1 cellular context compared by ENCODE assay signal in the genomic region with DNA sequence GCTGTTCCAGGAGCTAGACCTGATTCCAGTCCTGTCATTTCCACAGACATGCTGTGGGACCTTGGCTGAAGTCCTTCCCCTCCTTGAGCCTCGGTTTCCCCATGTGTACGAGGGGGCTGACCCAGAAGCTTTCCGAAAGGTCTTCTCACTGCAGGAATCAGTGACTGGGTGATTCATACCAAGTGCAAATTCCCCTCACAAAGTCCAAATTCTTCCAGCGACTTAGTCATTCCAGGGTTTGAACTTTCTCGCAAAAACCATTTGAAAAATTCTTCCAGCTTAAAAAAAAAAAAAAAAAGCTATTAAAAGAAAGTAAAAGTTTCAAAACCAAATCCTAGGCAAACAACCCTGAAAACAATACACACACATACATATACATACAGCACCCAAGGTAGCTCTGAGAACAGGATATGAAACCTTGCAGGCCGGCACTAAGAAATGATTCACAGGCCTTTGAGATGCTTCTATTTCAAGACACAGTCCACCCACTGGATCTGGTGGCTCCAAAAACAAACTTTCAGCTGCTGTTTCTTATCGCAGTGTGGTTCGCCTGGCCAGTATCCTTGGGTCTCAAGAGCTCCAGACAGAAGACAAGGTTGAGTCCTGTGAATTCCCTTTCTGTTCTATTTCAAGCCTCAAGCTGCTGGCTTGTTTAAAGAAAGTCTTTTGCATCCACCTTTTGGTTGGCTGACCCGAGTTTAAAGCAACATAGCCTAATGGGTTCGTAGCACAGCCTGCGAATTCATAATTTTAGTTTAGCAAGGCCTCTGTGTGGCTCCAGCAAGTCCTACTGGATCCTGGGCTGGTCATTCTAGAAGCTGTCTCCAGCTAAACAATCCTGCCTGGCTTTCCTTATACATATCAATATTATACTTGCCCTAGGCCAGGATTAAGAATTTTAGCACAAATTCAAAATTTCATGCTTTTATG.
TF ChIP-seq lines count a peak whose summit lies in the region.

No MANE protein-coding gene starts in this region.

TF ChIP-seq in GM12878, 131 proteins besides CTCF, POLR2A, EP300 and RAD21 (continued from another document and continues in another):
- TF ChIP-seq MEF2B (IDR thresholded peaks at IDR 0.05; ENCODE audit: partially characterized antibody, poor library complexity, severe bottlenecking) = peak; percentile 98
- TF ChIP-seq NR2C1 (IDR thresholded peaks at IDR 0.05) = no peak
- TF ChIP-seq, protein P1, sequence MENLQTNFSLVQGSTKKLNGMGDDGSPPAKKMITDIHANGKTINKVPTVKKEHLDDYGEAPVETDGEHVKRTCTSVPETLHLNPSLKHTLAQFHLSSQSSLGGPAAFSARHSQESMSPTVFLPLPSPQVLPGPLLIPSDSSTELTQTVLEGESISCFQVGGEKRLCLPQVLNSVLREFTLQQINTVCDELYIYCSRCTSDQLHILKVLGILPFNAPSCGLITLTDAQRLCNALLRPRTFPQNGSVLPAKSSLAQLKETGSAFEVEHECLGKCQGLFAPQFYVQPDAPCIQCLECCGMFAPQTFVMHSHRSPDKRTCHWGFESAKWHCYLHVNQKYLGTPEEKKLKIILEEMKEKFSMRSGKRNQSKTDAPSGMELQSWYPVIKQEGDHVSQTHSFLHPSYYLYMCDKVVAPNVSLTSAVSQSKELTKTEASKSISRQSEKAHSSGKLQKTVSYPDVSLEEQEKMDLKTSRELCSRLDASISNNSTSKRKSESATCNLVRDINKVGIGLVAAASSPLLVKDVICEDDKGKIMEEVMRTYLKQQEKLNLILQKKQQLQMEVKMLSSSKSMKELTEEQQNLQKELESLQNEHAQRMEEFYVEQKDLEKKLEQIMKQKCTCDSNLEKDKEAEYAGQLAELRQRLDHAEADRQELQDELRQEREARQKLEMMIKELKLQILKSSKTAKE (IDR thresholded peaks at IDR 0.05; ENCODE audit: low read depth, poor library complexity, severe bottlenecking) = peak; percentile 89
- TF ChIP-seq, protein P2, sequence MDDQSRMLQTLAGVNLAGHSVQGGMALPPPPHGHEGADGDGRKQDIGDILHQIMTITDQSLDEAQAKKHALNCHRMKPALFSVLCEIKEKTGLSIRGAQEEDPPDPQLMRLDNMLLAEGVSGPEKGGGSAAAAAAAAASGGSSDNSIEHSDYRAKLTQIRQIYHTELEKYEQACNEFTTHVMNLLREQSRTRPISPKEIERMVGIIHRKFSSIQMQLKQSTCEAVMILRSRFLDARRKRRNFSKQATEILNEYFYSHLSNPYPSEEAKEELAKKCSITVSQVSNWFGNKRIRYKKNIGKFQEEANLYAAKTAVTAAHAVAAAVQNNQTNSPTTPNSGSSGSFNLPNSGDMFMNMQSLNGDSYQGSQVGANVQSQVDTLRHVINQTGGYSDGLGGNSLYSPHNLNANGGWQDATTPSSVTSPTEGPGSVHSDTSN (IDR thresholded peaks at IDR 0.05; ENCODE audit: insufficient replicate concordance, low read depth, low read length) = no peak
- peak; percentile 24 for TF ChIP-seq SP1 (IDR thresholded peaks at IDR 0.05; ENCODE audit: low read depth, low read length)
- TF ChIP-seq BHLHE40 (IDR thresholded peaks at IDR 0.05; ENCODE audit: borderline replicate concordance in 1 of 2, low read depth in 2 of 2, low read length in 1 of 2) = peak; percentile 51 to 63; a peak in 3 of 4 replicates
- TF ChIP-seq EED (IDR thresholded peaks at IDR 0.05; ENCODE audit: low read depth) = peak; percentile 96
- peak; percentile 14; the same call in 1 of the 2 replicates for TF ChIP-seq SMC3 (IDR thresholded peaks at IDR 0.05; ENCODE audit: borderline replicate concordance, low read length)
- peak; percentile 26 for TF ChIP-seq SMAD1 (IDR thresholded peaks at IDR 0.05; ENCODE audit: low read depth, partially characterized antibody)
- TF ChIP-seq NFIC (IDR thresholded peaks at IDR 0.05; ENCODE audit: low read depth, low read length) = peak; percentile 97
- TF ChIP-seq NFXL1 (IDR thresholded peaks at IDR 0.05; ENCODE audit: borderline replicate concordance) = no peak
- TF ChIP-seq IKZF2 (IDR thresholded peaks at IDR 0.05) = peak; percentile 95
- TF ChIP-seq, protein P3, sequence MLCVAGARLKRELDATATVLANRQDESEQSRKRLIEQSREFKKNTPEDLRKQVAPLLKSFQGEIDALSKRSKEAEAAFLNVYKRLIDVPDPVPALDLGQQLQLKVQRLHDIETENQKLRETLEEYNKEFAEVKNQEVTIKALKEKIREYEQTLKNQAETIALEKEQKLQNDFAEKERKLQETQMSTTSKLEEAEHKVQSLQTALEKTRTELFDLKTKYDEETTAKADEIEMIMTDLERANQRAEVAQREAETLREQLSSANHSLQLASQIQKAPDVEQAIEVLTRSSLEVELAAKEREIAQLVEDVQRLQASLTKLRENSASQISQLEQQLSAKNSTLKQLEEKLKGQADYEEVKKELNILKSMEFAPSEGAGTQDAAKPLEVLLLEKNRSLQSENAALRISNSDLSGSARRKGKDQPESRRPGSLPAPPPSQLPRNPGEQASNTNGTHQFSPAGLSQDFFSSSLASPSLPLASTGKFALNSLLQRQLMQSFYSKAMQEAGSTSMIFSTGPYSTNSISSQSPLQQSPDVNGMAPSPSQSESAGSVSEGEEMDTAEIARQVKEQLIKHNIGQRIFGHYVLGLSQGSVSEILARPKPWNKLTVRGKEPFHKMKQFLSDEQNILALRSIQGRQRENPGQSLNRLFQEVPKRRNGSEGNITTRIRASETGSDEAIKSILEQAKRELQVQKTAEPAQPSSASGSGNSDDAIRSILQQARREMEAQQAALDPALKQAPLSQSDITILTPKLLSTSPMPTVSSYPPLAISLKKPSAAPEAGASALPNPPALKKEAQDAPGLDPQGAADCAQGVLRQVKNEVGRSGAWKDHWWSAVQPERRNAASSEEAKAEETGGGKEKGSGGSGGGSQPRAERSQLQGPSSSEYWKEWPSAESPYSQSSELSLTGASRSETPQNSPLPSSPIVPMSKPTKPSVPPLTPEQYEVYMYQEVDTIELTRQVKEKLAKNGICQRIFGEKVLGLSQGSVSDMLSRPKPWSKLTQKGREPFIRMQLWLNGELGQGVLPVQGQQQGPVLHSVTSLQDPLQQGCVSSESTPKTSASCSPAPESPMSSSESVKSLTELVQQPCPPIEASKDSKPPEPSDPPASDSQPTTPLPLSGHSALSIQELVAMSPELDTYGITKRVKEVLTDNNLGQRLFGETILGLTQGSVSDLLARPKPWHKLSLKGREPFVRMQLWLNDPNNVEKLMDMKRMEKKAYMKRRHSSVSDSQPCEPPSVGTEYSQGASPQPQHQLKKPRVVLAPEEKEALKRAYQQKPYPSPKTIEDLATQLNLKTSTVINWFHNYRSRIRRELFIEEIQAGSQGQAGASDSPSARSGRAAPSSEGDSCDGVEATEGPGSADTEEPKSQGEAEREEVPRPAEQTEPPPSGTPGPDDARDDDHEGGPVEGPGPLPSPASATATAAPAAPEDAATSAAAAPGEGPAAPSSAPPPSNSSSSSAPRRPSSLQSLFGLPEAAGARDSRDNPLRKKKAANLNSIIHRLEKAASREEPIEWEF (IDR thresholded peaks at IDR 0.05; ENCODE audit: insufficient replicate concordance, low read depth, low read length) = peak; percentile 90
- TF ChIP-seq, protein P4, sequence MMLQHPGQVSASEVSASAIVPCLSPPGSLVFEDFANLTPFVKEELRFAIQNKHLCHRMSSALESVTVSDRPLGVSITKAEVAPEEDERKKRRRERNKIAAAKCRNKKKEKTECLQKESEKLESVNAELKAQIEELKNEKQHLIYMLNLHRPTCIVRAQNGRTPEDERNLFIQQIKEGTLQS (IDR thresholded peaks at IDR 0.05; ENCODE audit: borderline replicate concordance, extremely low read depth, low read depth, low read length) = no peak
- peak; percentile 71; the same call in 1 of the 2 replicates for TF ChIP-seq PAX5 (IDR thresholded peaks at IDR 0.05; ENCODE audit: borderline replicate concordance, low read depth, low read length)
- TF ChIP-seq TBL1XR1 (IDR thresholded peaks at IDR 0.05; ENCODE audit: low read depth, low read length) = peak; percentile 98
- peak; percentile 81 for TF ChIP-seq CBFB (IDR thresholded peaks at IDR 0.05; ENCODE audit: low read depth)
- TF ChIP-seq, protein P5, sequence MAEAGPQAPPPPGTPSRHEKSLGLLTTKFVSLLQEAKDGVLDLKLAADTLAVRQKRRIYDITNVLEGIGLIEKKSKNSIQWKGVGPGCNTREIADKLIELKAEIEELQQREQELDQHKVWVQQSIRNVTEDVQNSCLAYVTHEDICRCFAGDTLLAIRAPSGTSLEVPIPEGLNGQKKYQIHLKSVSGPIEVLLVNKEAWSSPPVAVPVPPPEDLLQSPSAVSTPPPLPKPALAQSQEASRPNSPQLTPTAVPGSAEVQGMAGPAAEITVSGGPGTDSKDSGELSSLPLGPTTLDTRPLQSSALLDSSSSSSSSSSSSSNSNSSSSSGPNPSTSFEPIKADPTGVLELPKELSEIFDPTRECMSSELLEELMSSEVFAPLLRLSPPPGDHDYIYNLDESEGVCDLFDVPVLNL (IDR thresholded peaks at IDR 0.05; ENCODE audit: low read depth, low read length) = no peak
- 0 out of 2 replicates have a peak, but pooled peaks have one; percentile 24 for TF ChIP-seq RAD51 (IDR thresholded peaks at IDR 0.05)
- peak; percentile 89 for TF ChIP-seq ATF7 (IDR thresholded peaks at IDR 0.05; ENCODE audit: low read depth)
- no peak for TF ChIP-seq SUZ12 (IDR thresholded peaks at IDR 0.05; ENCODE audit: unreplicated experiment)
- peak; percentile 78; the same call in 1 of the 2 replicates for TF ChIP-seq TCF7 (IDR thresholded peaks at IDR 0.05; ENCODE audit: borderline replicate concordance)
- TF ChIP-seq, protein P6, sequence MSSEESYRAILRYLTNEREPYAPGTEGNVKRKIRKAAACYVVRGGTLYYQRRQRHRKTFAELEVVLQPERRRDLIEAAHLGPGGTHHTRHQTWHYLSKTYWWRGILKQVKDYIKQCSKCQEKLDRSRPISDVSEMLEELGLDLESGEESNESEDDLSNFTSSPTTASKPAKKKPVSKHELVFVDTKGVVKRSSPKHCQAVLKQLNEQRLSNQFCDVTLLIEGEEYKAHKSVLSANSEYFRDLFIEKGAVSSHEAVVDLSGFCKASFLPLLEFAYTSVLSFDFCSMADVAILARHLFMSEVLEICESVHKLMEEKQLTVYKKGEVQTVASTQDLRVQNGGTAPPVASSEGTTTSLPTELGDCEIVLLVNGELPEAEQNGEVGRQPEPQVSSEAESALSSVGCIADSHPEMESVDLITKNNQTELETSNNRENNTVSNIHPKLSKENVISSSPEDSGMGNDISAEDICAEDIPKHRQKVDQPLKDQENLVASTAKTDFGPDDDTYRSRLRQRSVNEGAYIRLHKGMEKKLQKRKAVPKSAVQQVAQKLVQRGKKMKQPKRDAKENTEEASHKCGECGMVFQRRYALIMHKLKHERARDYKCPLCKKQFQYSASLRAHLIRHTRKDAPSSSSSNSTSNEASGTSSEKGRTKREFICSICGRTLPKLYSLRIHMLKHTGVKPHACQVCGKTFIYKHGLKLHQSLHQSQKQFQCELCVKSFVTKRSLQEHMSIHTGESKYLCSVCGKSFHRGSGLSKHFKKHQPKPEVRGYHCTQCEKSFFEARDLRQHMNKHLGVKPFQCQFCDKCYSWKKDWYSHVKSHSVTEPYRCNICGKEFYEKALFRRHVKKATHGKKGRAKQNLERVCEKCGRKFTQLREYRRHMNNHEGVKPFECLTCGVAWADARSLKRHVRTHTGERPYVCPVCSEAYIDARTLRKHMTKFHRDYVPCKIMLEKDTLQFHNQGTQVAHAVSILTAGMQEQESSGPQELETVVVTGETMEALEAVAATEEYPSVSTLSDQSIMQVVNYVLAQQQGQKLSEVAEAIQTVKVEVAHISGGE (CRISPR knock-in tag; IDR thresholded peaks at IDR 0.05) = no peak
- TF ChIP-seq, protein P7, sequence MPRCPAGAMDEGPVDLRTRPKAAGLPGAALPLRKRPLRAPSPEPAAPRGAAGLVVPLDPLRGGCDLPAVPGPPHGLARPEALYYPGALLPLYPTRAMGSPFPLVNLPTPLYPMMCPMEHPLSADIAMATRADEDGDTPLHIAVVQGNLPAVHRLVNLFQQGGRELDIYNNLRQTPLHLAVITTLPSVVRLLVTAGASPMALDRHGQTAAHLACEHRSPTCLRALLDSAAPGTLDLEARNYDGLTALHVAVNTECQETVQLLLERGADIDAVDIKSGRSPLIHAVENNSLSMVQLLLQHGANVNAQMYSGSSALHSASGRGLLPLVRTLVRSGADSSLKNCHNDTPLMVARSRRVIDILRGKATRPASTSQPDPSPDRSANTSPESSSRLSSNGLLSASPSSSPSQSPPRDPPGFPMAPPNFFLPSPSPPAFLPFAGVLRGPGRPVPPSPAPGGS (IDR thresholded peaks at IDR 0.05; ENCODE audit: borderline replicate concordance, insufficient read depth, low read depth, low read length, poor library complexity, severe bottlenecking) = peak; percentile 98
- TF ChIP-seq MTA2 (IDR thresholded peaks at IDR 0.05; ENCODE audit: low read depth) = peak; percentile 73; the same call in 1 of the 2 replicates
- TF ChIP-seq TCF3 (IDR thresholded peaks at IDR 0.05; ENCODE audit: borderline replicate concordance, insufficient read depth, low read depth, low read length) = 0 out of 2 replicates have a peak, but pooled peaks have one; percentile 12
- peak; percentile 95 for TF ChIP-seq SPI1 (IDR thresholded peaks at IDR 0.05; ENCODE audit: borderline replicate concordance, insufficient read depth, low read depth, low read length)
- TF ChIP-seq CREM (IDR thresholded peaks at IDR 0.05; ENCODE audit: low read depth) = peak; percentile 82; the same call in 1 of the 2 replicates
- peak; percentile 99 for TF ChIP-seq MEF2A (IDR thresholded peaks at IDR 0.05; ENCODE audit: insufficient read depth, low read depth, low read length)
- peak; percentile 74; the same call in 1 of the 2 replicates for TF ChIP-seq CHD2 (IDR thresholded peaks at IDR 0.05; ENCODE audit: borderline replicate concordance, low read depth, low read length)
- TF ChIP-seq PML (IDR thresholded peaks at IDR 0.05; ENCODE audit: low read length) = peak; percentile 80; the same call in 1 of the 2 replicates
- TF ChIP-seq, protein P8, sequence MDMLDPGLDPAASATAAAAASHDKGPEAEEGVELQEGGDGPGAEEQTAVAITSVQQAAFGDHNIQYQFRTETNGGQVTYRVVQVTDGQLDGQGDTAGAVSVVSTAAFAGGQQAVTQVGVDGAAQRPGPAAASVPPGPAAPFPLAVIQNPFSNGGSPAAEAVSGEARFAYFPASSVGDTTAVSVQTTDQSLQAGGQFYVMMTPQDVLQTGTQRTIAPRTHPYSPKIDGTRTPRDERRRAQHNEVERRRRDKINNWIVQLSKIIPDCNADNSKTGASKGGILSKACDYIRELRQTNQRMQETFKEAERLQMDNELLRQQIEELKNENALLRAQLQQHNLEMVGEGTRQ (IDR thresholded peaks at IDR 0.05; ENCODE audit: borderline replicate concordance, low read depth, low read length) = no peak
- peak; percentile 87 for TF ChIP-seq RUNX3 (IDR thresholded peaks at IDR 0.05; ENCODE audit: low read length)
- TF ChIP-seq CHD4 (IDR thresholded peaks at IDR 0.05) = no peak
- TF ChIP-seq, protein P9, sequence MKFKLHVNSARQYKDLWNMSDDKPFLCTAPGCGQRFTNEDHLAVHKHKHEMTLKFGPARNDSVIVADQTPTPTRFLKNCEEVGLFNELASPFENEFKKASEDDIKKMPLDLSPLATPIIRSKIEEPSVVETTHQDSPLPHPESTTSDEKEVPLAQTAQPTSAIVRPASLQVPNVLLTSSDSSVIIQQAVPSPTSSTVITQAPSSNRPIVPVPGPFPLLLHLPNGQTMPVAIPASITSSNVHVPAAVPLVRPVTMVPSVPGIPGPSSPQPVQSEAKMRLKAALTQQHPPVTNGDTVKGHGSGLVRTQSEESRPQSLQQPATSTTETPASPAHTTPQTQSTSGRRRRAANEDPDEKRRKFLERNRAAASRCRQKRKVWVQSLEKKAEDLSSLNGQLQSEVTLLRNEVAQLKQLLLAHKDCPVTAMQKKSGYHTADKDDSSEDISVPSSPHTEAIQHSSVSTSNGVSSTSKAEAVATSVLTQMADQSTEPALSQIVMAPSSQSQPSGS (IDR thresholded peaks at IDR 0.05; ENCODE audit: low read length) = peak; percentile 96
- peak; percentile 74; the same call in 2 of the 3 replicates for TF ChIP-seq POU2F2 (IDR thresholded peaks at IDR 0.05; ENCODE audit: borderline replicate concordance, low read depth, low read length)
- peak; percentile 97 for TF ChIP-seq NBN (IDR thresholded peaks at IDR 0.05)
- TF ChIP-seq TAF1 (IDR thresholded peaks at IDR 0.05; ENCODE audit: borderline replicate concordance, low read depth, low read length) = peak; percentile 61; the same call in 1 of the 2 replicates
